8 cellular contexts compared by ENCODE assay signal in genomic region chr1:43853161-43853921, GRCh38.
DNase-seq lines count a peak whose midpoint lies in the region; ATAC-seq, FAIRE-seq and TF ChIP-seq lines count a peak whose summit lies in the region.

No MANE protein-coding gene starts in this region.

- 81% methylated on average over 6 of the region's 7 CpGs for WGBS in HepG2 (ENCODE audit: low lambda C conversion rate)
- 48% methylated on average over 7 of the region's 7 CpGs for WGBS in suprapubic skin

- H3K4me2 ChIP-seq in HepG2 (ENCODE audit: low read depth, low read length), result no peak overlapping the region

- in situ Hi-C loops in HepG2 (cut with HindIII; ENCODE audit: extremely low pct_ligation_motif_present, low pct_unique_long_range_greater_than_20kb), result no loop called here

- H3K36me3 ChIP-seq in HepG2 (replicated peaks in 1 of 2; ENCODE audit: control insufficient read depth in 1 of 2, insufficient read depth in 2 of 2, low read length in 2 of 2), result no peaks in the 10 kb centered on the region; a peak in 3 of 5 replicates
- no peaks in the 10 kb centered on the region for H3K36me3 ChIP-seq in suprapubic skin

- no peaks in the 10 kb centered on the region for H3K79me2 ChIP-seq in HepG2 (ENCODE audit: insufficient read depth, low read length)

- no peaks in the 10 kb centered on the region for H4K20me1 ChIP-seq in HepG2 (ENCODE audit: insufficient read depth, low read length)

- H3K27me3 ChIP-seq in HepG2 (ENCODE audit: control insufficient read depth in 1 of 2, insufficient read depth in 2 of 2, low read length in 2 of 2) (no peaks in the 10 kb centered on the region), suprapubic skin (no peaks in the 10 kb centered on the region)

- intact Hi-C loops in Right ventricle myocardium superior (cut with DNase I), result no loop called here
- intact Hi-C loops in cardiac septum (cut with DNase I), result no loop called here
- intact Hi-C loops in HepG2 (cut with micrococcal nuclease; ENCODE audit: unreplicated experiment), result no loop called here

- CTCF ChIA-PET in HepG2 (lab: Yijun Ruan, JAX; ENCODE audit: low intra/inter-chr PET ratio, low total read pairs), result no interaction called here

- no peak overlapping the region for H3K4me3 ChIP-seq in HepG2 (replicated peaks in 1 of 3; ENCODE audit: insufficient read depth in 1 of 3, low read depth in 2 of 3, low read length in 3 of 3)
- no peak overlapping the region for H3K4me3 ChIP-seq in suprapubic skin

- TF ChIP-seq RAD21 in HepG2 (CRISPR knock-in tag; IDR thresholded peaks at IDR 0.05), result no peak

- DNase-seq in Right ventricle myocardium superior (peak; percentile 82), cardiac septum (ENCODE audit: low spot score) (no peak), NCI-H1694 (lab: John Stamatoyannopoulos, UW) (peak; percentile 90), HepG2 (ENCODE audit: low spot score) (no peak), suprapubic skin (ENCODE audit: low spot score in 2 of 2) (no peak)
- DNase-seq in activated effector memory CD4-positive, alpha-beta T cell treated with Interleukin-2 at 50 U/mL for 16 hours, result no peak
- DNase-seq in stimulated activated CD4-positive, alpha-beta T cell treated with anti-CD3 and anti-CD28 coated beads, Interleukin-15, amount 100 ng/mL, for 24 hours, result no peak

- ATAC-seq in Right ventricle myocardium superior (ENCODE audit: poor library complexity), result peak; percentile 58
- no peak for ATAC-seq in HepG2

- POLR2A ChIA-PET in HepG2 (lab: Yijun Ruan, JAX), result no interaction called here

- TF ChIP-seq CTCF in VCaP (conservative IDR thresholded peaks at IDR 0.05) (peak; percentile 26; the same call in 1 of the 2 replicates), HepG2 (CRISPR knock-in tag; IDR thresholded peaks at IDR 0.05) (no peak), suprapubic skin (IDR thresholded peaks at IDR 0.05) (no peak)

- TF ChIP-seq EP300 in HepG2 (IDR thresholded peaks at IDR 0.05; ENCODE audit: low read depth in 2 of 2, low read length in 2 of 2) (no peak), HepG2 (CRISPR knock-in tag; IDR thresholded peaks at IDR 0.05; ENCODE audit: borderline replicate concordance) (no peak), suprapubic skin (IDR thresholded peaks at IDR 0.05) (no peak)

- peak overlapping the region; percentile 19; the same call in 1 of the 2 replicates for H3K27ac ChIP-seq in VCaP
- no peak overlapping the region for H3K27ac ChIP-seq in HepG2 (ENCODE audit: extremely low read length, insufficient read depth, low read length)
- H3K27ac ChIP-seq in suprapubic skin, result no peak overlapping the region

- no peak for TF ChIP-seq POLR2A in HepG2 (IDR thresholded peaks at IDR 0.05; ENCODE audit: insufficient read depth in 1 of 2, low read depth in 2 of 2, low read length in 2 of 2)
- TF ChIP-seq POLR2A in suprapubic skin (IDR thresholded peaks at IDR 0.05), result no peak

- no TSS peak for BruUV-seq in HepG2 (replicated peaks; lab: Mats Ljungman, UMichigan)

- FAIRE-seq in HepG2 (lab: Jason Lieb, UNC), result peak; percentile 8

- H2AFZ ChIP-seq in HepG2 (ENCODE audit: low read length), result no peak overlapping the region

- H3K9me3 ChIP-seq in HepG2 (ENCODE audit: low read length) (no peaks in the 10 kb centered on the region), suprapubic skin (no peaks in the 10 kb centered on the region)

- H3K4me1 ChIP-seq in HepG2 (ENCODE audit: insufficient read depth, low read length) (peaks cover 4% of the 10 kb centered on the region; the same call in 1 of the 2 replicates), suprapubic skin (peaks cover 4% of the 10 kb centered on the region)

- H3K9ac ChIP-seq in HepG2 (ENCODE audit: insufficient read depth, low read depth, low read length), result no peak overlapping the region

TF ChIP-seq in HepG2, 621 proteins besides CTCF, POLR2A, EP300 and RAD21:
- TF ChIP-seq SALL1 (CRISPR knock-in tag; IDR thresholded peaks at IDR 0.05) (no peak), ATF6 (CRISPR knock-in tag; conservative IDR thresholded peaks at IDR 0.05) (no peak), RARG (CRISPR knock-in tag; IDR thresholded peaks at IDR 0.05; ENCODE audit: low read depth) (no peak), ZNF816 (CRISPR knock-in tag; IDR thresholded peaks at IDR 0.05; ENCODE audit: borderline replicate concordance) (no peak)

Comparison
In these comparisons a context has a peak if more than half of its experiments do, and no peak if none do; other contexts are left out.
1. DNase-seq: peak in Right ventricle myocardium superior (single experiment) and NCI-H1694 (single experiment); none in cardiac septum (single experiment), HepG2 (single experiment), suprapubic skin (0 of 2), activated effector memory CD4-positive, alpha-beta T cell treated with Interleukin-2 at 50 U/mL for 16 hours (single experiment) and stimulated activated CD4-positive, alpha-beta T cell treated with anti-CD3 and anti-CD28 coated beads, Interleukin-15, amount 100 ng/mL, for 24 hours (single experiment).